Comparison of ENCODE assay signal across 12 cellular contexts in genomic region chr3:126352476-126353454, GRCh38. TPM values are rescaled to one million over a fixed set of nuclear protein-coding genes. Genes with fewer than 3 reads are reported as not detected.
A peak's percentile ranks its signal among the peaks of the same experiment; 100 is the strongest.
DNase-seq lines count a peak whose midpoint lies in the region; ATAC-seq and TF ChIP-seq lines count a peak whose summit lies in the region.
"Had no signal": no experiment of that assay in that cellular context is flagged by ENCODE, and none has a peak within 500 bp of the region (broad histone marks: within the 10 kb centered on the region; RNA-seq: fewer than 3 reads in every experiment).

No MANE protein-coding gene starts in this region.

- H3K4me2 ChIP-seq in IMR-90 (ENCODE audit: low read depth, low read length): no peak overlapping the region

- no peak overlapping the region for H3K9ac ChIP-seq in IMR-90 (ENCODE audit: low read depth, low read length)

- TF ChIP-seq POLR2A in IMR-90 (IDR thresholded peaks at IDR 0.05; ENCODE audit: low read depth, low read length): no peak

- no peaks in the 10 kb centered on the region for H3K9me1 ChIP-seq in IMR-90 (ENCODE audit: insufficient read depth, low read length)

- no peak overlapping the region for H2BK120ac ChIP-seq in IMR-90 (ENCODE audit: low read depth, low read length)

- no peak overlapping the region for H2BK15ac ChIP-seq in IMR-90 (ENCODE audit: low read depth, low read length)

- no peak overlapping the region for H3K27ac ChIP-seq in IMR-90 (ENCODE audit: insufficient read depth, low read length)
- H3K27ac ChIP-seq in WERI-Rb-1: no peak overlapping the region
- H3K27ac ChIP-seq in right cardiac atrium (ENCODE audit: low read length): peak overlapping the region; percentile 35

- no peak overlapping the region for H4K8ac ChIP-seq in IMR-90 (ENCODE audit: low read depth in 2 of 2, low read length in 2 of 2)

- intact Hi-C loops in IMR-90 (cut with micrococcal nuclease) (no loop called here), right cardiac atrium (cut with DNase I) (loop anchor here in 1 of 4 donors (5.0 kb wide), 1 partner anchor 80 kb away; no protein-coding TSS in a partner anchor)

- DNase-seq in IMR-90 (peak; percentile 40), WERI-Rb-1 (peak; percentile 0), right cardiac atrium (peak in 2 of 3 donors; percentile 17 to 53), skeletal muscle cell (ENCODE audit: low read depth) (peak; percentile 75), NCI-H2171 (lab: John Stamatoyannopoulos, UW) (no peak), OCI-M2 (lab: John Stamatoyannopoulos, UW; ENCODE audit: unreplicated experiment) (no peak), globus pallidus (ENCODE audit: low spot score) (no peak)
- DNase-seq: anterior cingulate cortex; effector memory CD8-positive, alpha-beta T cell; NCI-H1105 treated with DMSO at 0.1 percent for 48 hours had no signal

- H3K4ac ChIP-seq in IMR-90 (ENCODE audit: low read depth, low read length): no peak overlapping the region

- H2AFZ ChIP-seq in IMR-90 (replicated peaks; ENCODE audit: low read length, poor library complexity): no peak overlapping the region

- no TSS peak for BruUV-seq in IMR-90 (replicated peaks; lab: Mats Ljungman, UMichigan)

- CTCF ChIA-PET in IMR-90 (lab: Yijun Ruan, JAX): no interaction called here

- no peak overlapping the region for H4K5ac ChIP-seq in IMR-90 (ENCODE audit: low read depth, low read length)

- POLR2A ChIA-PET in IMR-90 (lab: Charles Lee; ENCODE audit: unreplicated experiment): interaction anchor here (0.5 kb wide), 1 partner anchor 175 kb away, joined by 3 read pairs; no protein-coding TSS in a partner anchor

- TF ChIP-seq CTCF in IMR-90 (conservative IDR thresholded peaks at IDR 0.05; ENCODE audit: low read depth, low read length) (no peak), WERI-Rb-1 (IDR thresholded peaks at IDR 0.05; ENCODE audit: low read depth, low read length) (no peak)

- WGBS in IMR-90 (ENCODE audit: extremely low coverage in 2 of 2, insufficient read length in 1 of 2), 2 experiments: 89% methylated on average over 8 of the region's 27 CpGs; no CpG with 5 or more reads in 1 of the 2 experiments
- WGBS in right cardiac atrium: 85% methylated on average over 27 of the region's 27 CpGs

- H3K79me1 ChIP-seq in IMR-90 (ENCODE audit: low read depth in 1 of 2, low read length in 2 of 2): no peaks in the 10 kb centered on the region

- in situ Hi-C loops in IMR-90 (cut with MboI; ENCODE audit: low sequenced_read_pairs): no loop called here

- H2BK20ac ChIP-seq in IMR-90 (ENCODE audit: low read depth, low read length): no peak overlapping the region

- H3K4me1 ChIP-seq in IMR-90 (ENCODE audit: control insufficient read depth, insufficient read depth, low read length) (peaks cover 3% of the 10 kb centered on the region; the same call in 1 of the 2 replicates), right cardiac atrium (ENCODE audit: control insufficient read depth, insufficient read depth, low read length) (peaks cover 24% of the 10 kb centered on the region)

- H3K4me3 ChIP-seq in IMR-90 (ENCODE audit: insufficient read depth, low read depth, low read length): no peak overlapping the region
- H3K4me3 ChIP-seq in WERI-Rb-1 (ENCODE audit: low read depth, low read length): no peak overlapping the region
- H3K4me3 ChIP-seq in right cardiac atrium (ENCODE audit: low read length): no peak overlapping the region
- H3K4me3 ChIP-seq in skeletal muscle cell (ENCODE audit: low read depth, low read length): no peak overlapping the region

- H2AK9ac ChIP-seq in IMR-90 (replicated peaks; ENCODE audit: low read depth, low read length, poor library complexity): no peak overlapping the region

- H2BK5ac ChIP-seq in IMR-90 (ENCODE audit: low read depth, low read length, poor library complexity, severe bottlenecking): no peak overlapping the region

- ATAC-seq in IMR-90 (ENCODE audit: low read depth) (no peak), right cardiac atrium (no peak)
- ATAC-seq: effector memory CD8-positive, alpha-beta T cell had no signal

- H3K36me3 ChIP-seq in IMR-90 (ENCODE audit: control insufficient read depth, insufficient read depth, low read length): peaks cover 1% of the 10 kb centered on the region; the same call in 1 of the 2 replicates
- no peaks in the 10 kb centered on the region for H3K36me3 ChIP-seq in WERI-Rb-1

- H4K20me1 ChIP-seq in IMR-90 (ENCODE audit: insufficient read depth, low read length): no peaks in the 10 kb centered on the region; the same call in 1 of the 2 replicates

- H3K9me3 ChIP-seq in IMR-90 (ENCODE audit: control insufficient read depth, insufficient read depth, low read length) (no peaks in the 10 kb centered on the region), WERI-Rb-1 (ENCODE audit: severe bottlenecking) (no peaks in the 10 kb centered on the region), right cardiac atrium (ENCODE audit: control insufficient read depth, low read length) (no peaks in the 10 kb centered on the region)

- H3K56ac ChIP-seq in IMR-90 (ENCODE audit: extremely low read depth, insufficient read depth, low read length): no peak overlapping the region

- H2AK5ac ChIP-seq in IMR-90 (ENCODE audit: low read depth, low read length): no peak overlapping the region

- dilution Hi-C loops in IMR-90 (cut with HindIII; ENCODE audit: low sequenced_read_pairs, unreplicated experiment): no loop called here

- H3K18ac ChIP-seq in IMR-90 (ENCODE audit: low read depth, low read length): no peak overlapping the region

- H3K23ac ChIP-seq in IMR-90 (ENCODE audit: low read depth, low read length): no peak overlapping the region

- TF ChIP-seq RAD21 in IMR-90 (IDR thresholded peaks at IDR 0.05; ENCODE audit: low read length): no peak

- H3K14ac ChIP-seq in IMR-90 (replicated peaks; ENCODE audit: low read depth, low read length): no peak overlapping the region

- no peak overlapping the region for H4K91ac ChIP-seq in IMR-90 (ENCODE audit: insufficient read depth, low read depth, low read length)

- H3K27me3 ChIP-seq in IMR-90 (ENCODE audit: control insufficient read depth, insufficient read depth, low read length) (no peaks in the 10 kb centered on the region), WERI-Rb-1 (ENCODE audit: insufficient read depth, low read depth, severe bottlenecking) (no peaks in the 10 kb centered on the region), right cardiac atrium (ENCODE audit: control insufficient read depth, insufficient read depth) (no peaks in the 10 kb centered on the region)

TF ChIP-seq in IMR-90, 13 proteins besides CTCF, POLR2A, EP300 and RAD21:
- peak; percentile 16; the same call in 1 of the 2 replicates for TF ChIP-seq FOS (IDR thresholded peaks at IDR 0.05; ENCODE audit: low read depth, low read length)
- 0 out of 2 replicates have a peak, but pooled peaks have one; percentile 3 for TF ChIP-seq CEBPB (IDR thresholded peaks at IDR 0.05; ENCODE audit: low read depth, low read length)
- no peak for TF ChIP-seq BHLHE40 (IDR thresholded peaks at IDR 0.05; ENCODE audit: low read depth, low read length)

RNA-seq across cellular contexts. Expression of gene KLF15, which starts 4.4 kb away (rescaled TPM):
- total RNA-seq in IMR-90 (2012; rRNA removed) (under 0.01 and 0.18 TPM in 2 replicates), right cardiac atrium (10 to 100 TPM; 24.0 to 38.4 (median 31.1) TPM)
- polyA plus RNA-seq in IMR-90 (2012; rRNA removed) (0.14 and 0.24 TPM in 2 replicates), right cardiac atrium (36.2 TPM)
- 0.02 and 0.22 TPM in 2 replicates for polyA plus RNA-seq in IMR-90 (2012; cell fraction: cytosol; rRNA removed)
- 0.22 and 0.57 TPM in 2 replicates for polyA plus RNA-seq in IMR-90 (2012; cell fraction: nucleus; rRNA removed; ENCODE audit: low replicate concordance)

RNA-seq across cellular contexts. Expression of gene CFAP100, which starts 41.9 kb away (rescaled TPM):
- not detected in 2 replicates for total RNA-seq in IMR-90 (2012; rRNA removed)
- not detected in 2 replicates for polyA plus RNA-seq in IMR-90 (2012; rRNA removed)
- not detected in 2 replicates for polyA plus RNA-seq in IMR-90 (2012; cell fraction: cytosol; rRNA removed)
- polyA plus RNA-seq in IMR-90 (2012; cell fraction: nucleus; rRNA removed; ENCODE audit: low replicate concordance): not detected in 2 replicates
- not detected for total RNA-seq in right cardiac atrium
- polyA plus RNA-seq in right cardiac atrium: not detected
- total RNA-seq: NCI-H460, subcutaneous adipose tissue had no signal

Comparison
In these comparisons a context has a peak if more than half of its experiments do, and no peak if none do; other contexts are left out.
1. DNase-seq: peak in IMR-90 (single experiment), WERI-Rb-1 (single experiment), right cardiac atrium (2 of 3) and skeletal muscle cell (single experiment); none in NCI-H2171 (single experiment), OCI-M2 (single experiment) and globus pallidus (single experiment).
2. RNA of gene KLF15, which starts 4.4 kb away (total RNA-seq): 24.0 to 38.4 TPM in right cardiac atrium; under 0.01 to 0.18 TPM in IMR-90; every median in the first group is over 10 times any median in the second.